ENCODE assay signal across 8 cellular contexts in genomic region chr5:172004824-172005237, GRCh38. TPM values are rescaled to one million over a fixed set of nuclear protein-coding genes. Genes with fewer than 3 reads are reported as not detected.
DNase-seq lines count a peak whose midpoint lies in the region; ATAC-seq and TF ChIP-seq lines count a peak whose summit lies in the region.

No MANE protein-coding gene starts in this region.

- H3K9me3 Mint-ChIP-seq in MCF 10A (ENCODE audit: unreplicated experiment), result no peaks in the 10 kb centered on the region

- H3K36me3 ChIP-seq in mucosa of rectum (ENCODE audit: control insufficient read depth in 2 of 2, insufficient read depth in 2 of 2, low read length in 2 of 2), result no peaks in the 10 kb centered on the region

- H3K27me3 ChIP-seq in mucosa of rectum (ENCODE audit: control insufficient read depth in 2 of 2, insufficient read depth in 2 of 2, low read length in 2 of 2), result no peaks in the 10 kb centered on the region

- H3K27ac ChIP-seq in mucosa of rectum (ENCODE audit: low read depth in 2 of 2, low read length in 2 of 2), result peak overlapping the region; percentile 98

- TF ChIP-seq CTCF in MCF 10A (IDR thresholded peaks at IDR 0.05; ENCODE audit: unreplicated experiment), result no peak

- CTCF ChIA-PET in MCF 10A (lab: Yijun Ruan, JAX), result interaction anchor here (0.6 to 12.7 kb wide), 13 partner anchors 18 to 586 kb away, joined by 3 to 153 read pairs (median 4); partner anchors contain the start of genes FGF18 and STK10

- peaks cover 62% of the 10 kb centered on the region for H3K4me1 Mint-ChIP-seq in MCF 10A (ENCODE audit: insufficient read depth, unreplicated experiment)

- no peak for ATAC-seq in GM21825 (IDR thresholded peaks at IDR 0.05; ENCODE audit: unreplicated experiment)
- no peak for ATAC-seq in HG03196 (IDR thresholded peaks at IDR 0.05; ENCODE audit: unreplicated experiment)

- no TSS peak for BruUV-seq in MCF 10A (replicated peaks; lab: Mats Ljungman, UMichigan)

- H3K36me3 Mint-ChIP-seq in MCF 10A (ENCODE audit: insufficient read depth, unreplicated experiment), result peaks cover 17% of the 10 kb centered on the region

- peak overlapping the region; percentile 99 for H3K4me3 ChIP-seq in mucosa of rectum (ENCODE audit: low read length in 2 of 2)

- H3K27me3 Mint-ChIP-seq in MCF 10A (ENCODE audit: insufficient read depth, unreplicated experiment), result no peaks in the 10 kb centered on the region

- H3K9me3 ChIP-seq in mucosa of rectum (ENCODE audit: control insufficient read depth in 2 of 2, low read length in 2 of 2), result no peaks in the 10 kb centered on the region

- intact Hi-C loops in MCF 10A (cut with micrococcal nuclease), result loop anchor here (5.0 to 10.0 kb wide), 2 partner anchors 287 to 590 kb away; partner anchors contain the start of gene FGF18

- DNase-seq in EL, result peak; percentile 33
- DNase-seq in NOMO-1 treated with dmso at 0.1 percent for 144 hours (lab: John Stamatoyannopoulos, UW; ENCODE audit: unreplicated experiment), result peak; percentile 42
- no peak for DNase-seq in MCF 10A (ENCODE audit: unreplicated experiment)
- no peak for DNase-seq in cerebellar nuclear complex (lab: John Stamatoyannopoulos, UW)
- no peak for DNase-seq in cortex of kidney (lab: John Stamatoyannopoulos, UW)

- H3K4me3 Mint-ChIP-seq in MCF 10A (ENCODE audit: unreplicated experiment), result peak overlapping the region; percentile 90

- H3K9ac ChIP-seq in mucosa of rectum (ENCODE audit: low read depth in 1 of 2, low read length in 2 of 2), result peak overlapping the region; percentile 94 to 98

- H3K27ac Mint-ChIP-seq in MCF 10A (ENCODE audit: low read depth, unreplicated experiment), result peak overlapping the region; percentile 95

- POLR2A ChIA-PET in MCF 10A (lab: Yijun Ruan, JAX), result interaction anchor here (0.6 to 5.7 kb wide), 16 partner anchors 8 to 847 kb away, joined by 3 to 55 read pairs (median 10); partner anchors contain the start of genes NPM1, STK10 and UBTD2

- peaks cover 21% of the 10 kb centered on the region in 2 donors for H3K4me1 ChIP-seq in mucosa of rectum (ENCODE audit: control insufficient read depth in 2 of 2, insufficient read depth in 2 of 2, low read length in 2 of 2)

RNA-seq across cellular contexts. Expression of gene FBXW11, which starts 1.6 kb away (rescaled TPM):
- total RNA-seq in MCF 10A (2022), result 64.7 and 82.7 TPM in 2 replicates

Comparison
In these comparisons a context has a peak if more than half of its experiments do, and no peak if none do; other contexts are left out.
1. DNase-seq: peak in EL (single experiment) and NOMO-1 treated with dmso at 0.1 percent for 144 hours (single experiment); none in MCF 10A (single experiment), cerebellar nuclear complex (0 of 2) and cortex of kidney (single experiment).